In genomic region chr12:27052742-27053141, GRCh38 we compare ENCODE assay signal across 16 cellular contexts. TPM values are rescaled to one million over a fixed set of nuclear protein-coding genes. Genes with fewer than 3 reads are reported as not detected.
DNase-seq lines count a peak whose midpoint lies in the region; ATAC-seq, FAIRE-seq and TF ChIP-seq lines count a peak whose summit lies in the region.
"Had no signal": no experiment of that assay in that cellular context is flagged by ENCODE, and none has a peak within 500 bp of the region (broad histone marks: within the 10 kb centered on the region; RNA-seq: fewer than 3 reads in every experiment).

No MANE protein-coding gene starts in this region.

- no peak for ATAC-seq in GM19324 (IDR thresholded peaks at IDR 0.05; ENCODE audit: low FRiP score, unreplicated experiment)
- ATAC-seq: GM23338 had no signal

- TF ChIP-seq POLR2A in GM12891 (IDR thresholded peaks at IDR 0.05; ENCODE audit: low read depth, low read length): no peak

- DNase-seq in GM12891 (ENCODE audit: insufficient read length, low spot score) (no peak), HTR-8/SVneo (ENCODE audit: insufficient read length, low spot score) (no peak), epithelial cell of prostate (ENCODE audit: low read depth, low spot score) (no peak), SHP77 (lab: John Stamatoyannopoulos, UW) (no peak)
- DNase-seq in central memory CD4-positive, alpha-beta T cell: no peak
- DNase-seq: 8988T; C1 segment of cervical spinal cord; Calu3; CD4-positive, alpha-beta memory T cell; COR-L47; DMS79 treated with DMSO at 0.1 percent for 48 hours; GF-D8 had no signal

- H3K27ac ChIP-seq in epithelial cell of prostate: peak overlapping the region; percentile 67

- peak; percentile 84 for FAIRE-seq in GM12891 (lab: Jason Lieb, UNC)
- FAIRE-seq in HTR-8/SVneo (lab: Jason Lieb, UNC): peak; percentile 4
- FAIRE-seq: GM12892 had no signal

TF ChIP-seq in GM12891, 5 proteins besides CTCF, POLR2A, EP300 and RAD21:
- TF ChIP-seq PAX5 (IDR thresholded peaks at IDR 0.05; ENCODE audit: insufficient read depth, low read length, severe bottlenecking) (no peak), POU2F2 (IDR thresholded peaks at IDR 0.05; ENCODE audit: low read depth, low read length) (no peak), TAF1 (IDR thresholded peaks at IDR 0.05; ENCODE audit: low read depth, low read length) (no peak)

RNA-seq across cellular contexts. Expression of gene C12orf71, which starts 29.6 kb away (rescaled TPM):
- 0.13 TPM for polyA plus RNA-seq in GM12891 (2012; ENCODE audit: low read depth, missing spikeins)
- polyA plus RNA-seq: BJ; CD4-positive, alpha-beta memory T cell; GM23338 had no signal

RNA-seq across cellular contexts. Expression of gene MED21, which starts 30.4 kb away (rescaled TPM):
- polyA plus RNA-seq in GM12891 (2012; ENCODE audit: low read depth, missing spikeins): 15.8 TPM

RNA-seq across cellular contexts. Expression of gene TM7SF3, which starts 38.6 kb away (rescaled TPM):
- polyA plus RNA-seq in GM12891 (2012; ENCODE audit: low read depth, missing spikeins): 45.9 TPM
